Comparison of ENCODE assay signal across 1 cellular context in the genomic region with DNA sequence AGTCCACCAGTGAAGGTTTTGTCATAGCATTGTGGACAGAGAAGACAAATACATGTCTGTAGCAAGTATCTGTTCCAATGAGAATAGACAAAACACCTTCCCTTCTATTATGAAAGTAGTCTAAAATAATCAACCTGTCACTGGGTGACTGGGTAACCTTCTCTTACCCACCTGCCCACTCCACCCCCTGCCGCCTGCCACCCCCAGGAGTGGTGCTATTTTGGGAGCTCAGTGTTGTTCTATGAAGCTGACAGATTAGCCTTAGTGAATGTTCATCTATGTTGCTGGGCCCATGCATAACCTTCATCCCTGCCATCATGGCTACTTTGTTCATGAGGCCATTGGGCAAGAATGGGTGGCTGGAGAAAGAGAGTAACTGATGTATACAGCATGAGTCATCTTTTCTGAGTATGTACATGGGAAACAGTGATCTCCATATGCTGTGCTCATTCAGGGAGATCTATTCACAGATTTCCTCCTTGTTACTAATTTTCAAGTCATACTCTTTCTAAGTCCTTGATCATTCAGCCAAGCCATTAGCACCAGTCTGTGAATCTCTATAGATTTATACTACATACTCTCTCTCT.
TF ChIP-seq lines count a peak whose summit lies in the region.

No MANE protein-coding gene starts in this region.

TF ChIP-seq in endothelial cell of umbilical vein, 7 proteins besides CTCF, POLR2A, EP300 and RAD21:
- TF ChIP-seq MYC (IDR thresholded peaks at IDR 0.05; ENCODE audit: low read depth, low read length) (no peak), EZH2 (IDR thresholded peaks at IDR 0.05; ENCODE audit: borderline replicate concordance, low read depth, low read length, severe bottlenecking) (no peak), POLR2AphosphoS5 (IDR thresholded peaks at IDR 0.05; ENCODE audit: insufficient read depth, low read depth, low read length) (no peak), JUN (IDR thresholded peaks at IDR 0.05; ENCODE audit: borderline replicate concordance, insufficient read depth, insufficient read length, low read depth) (no peak), FOS (IDR thresholded peaks at IDR 0.05; ENCODE audit: borderline replicate concordance, insufficient read depth, low read length) (peak; percentile 21), GATA2 (IDR thresholded peaks at IDR 0.05; ENCODE audit: insufficient read depth, insufficient read length, low read depth, low read length) (no peak)
- TF ChIP-seq, protein P1, sequence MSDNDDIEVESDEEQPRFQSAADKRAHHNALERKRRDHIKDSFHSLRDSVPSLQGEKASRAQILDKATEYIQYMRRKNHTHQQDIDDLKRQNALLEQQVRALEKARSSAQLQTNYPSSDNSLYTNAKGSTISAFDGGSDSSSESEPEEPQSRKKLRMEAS (IDR thresholded peaks at IDR 0.05; ENCODE audit: insufficient read depth, insufficient read length) = no peak
TF ChIP-seq in endothelial cell of umbilical vein: peak in this region for 1.
